ENCODE assay signal across 8 cellular contexts in the genomic region with DNA sequence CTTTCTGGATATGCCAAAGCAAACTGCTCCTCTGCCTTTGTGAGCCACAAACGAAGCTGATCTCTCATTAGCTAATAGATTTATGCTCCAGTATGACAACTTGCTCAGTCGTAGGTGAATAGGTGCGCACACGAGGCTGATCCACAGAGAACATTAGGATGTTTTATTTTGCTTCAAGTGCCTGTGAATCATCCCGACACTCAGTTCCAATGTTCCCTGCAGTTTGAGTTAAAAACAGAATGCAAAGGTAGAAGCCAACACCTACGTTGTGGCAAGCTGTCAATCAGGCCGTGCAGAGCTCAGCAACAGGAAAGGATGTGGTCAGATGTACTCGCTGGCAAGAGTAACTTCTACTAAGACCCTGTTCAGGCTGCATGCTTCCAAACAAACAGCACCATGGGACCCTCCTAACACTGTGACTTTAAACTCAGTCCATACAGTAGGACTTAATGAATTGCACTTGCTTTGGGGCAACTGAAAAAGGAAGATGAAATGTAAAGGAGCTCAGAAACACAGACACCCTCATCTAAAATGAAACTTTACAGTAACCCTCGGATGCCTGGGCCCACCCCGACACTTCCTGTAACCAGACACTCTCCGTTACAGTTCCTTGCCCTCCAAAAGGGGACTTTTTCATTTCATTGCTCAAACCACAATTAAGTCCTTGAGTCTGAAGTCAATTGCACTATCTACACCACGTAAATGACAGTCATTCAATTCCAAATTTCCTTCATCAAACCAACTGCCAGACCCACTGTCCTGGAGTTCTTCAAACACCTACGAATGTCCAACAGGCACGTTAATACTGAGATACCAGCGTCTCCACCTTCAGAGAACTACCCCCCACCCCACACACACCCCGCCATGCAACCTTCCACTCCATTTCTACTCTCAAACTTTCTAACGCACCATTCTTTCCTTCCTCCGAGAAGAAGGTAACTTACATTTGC. TPM values are rescaled to one million over a fixed set of nuclear protein-coding genes. Genes with fewer than 3 reads are reported as not detected.
DNase-seq lines count a peak whose midpoint lies in the region; ATAC-seq, FAIRE-seq and TF ChIP-seq lines count a peak whose summit lies in the region.

No MANE protein-coding gene starts in this region.

- no peak overlapping the region for H3K27ac ChIP-seq in SK-N-MC
- peak overlapping the region; percentile 78 to 89 (median 86) for H3K27ac ChIP-seq in transverse colon

- no peaks in the 10 kb centered on the region for H3K9me3 ChIP-seq in SK-N-MC (ENCODE audit: low read depth, low read length)
- H3K9me3 ChIP-seq in mucosa of descending colon: no peaks in the 10 kb centered on the region
- H3K9me3 ChIP-seq in transverse colon: no peaks in the 10 kb centered on the region

- TF ChIP-seq EP300 in transverse colon (IDR thresholded peaks at IDR 0.05; ENCODE audit: low read depth): no peak

- H3K9ac ChIP-seq in SK-N-MC (ENCODE audit: insufficient read length): peak overlapping the region; percentile 63

- TF ChIP-seq POLR2A in transverse colon (IDR thresholded peaks at IDR 0.05): no peak

- peaks cover 22% of the 10 kb centered on the region for H3K36me3 ChIP-seq in SK-N-MC (ENCODE audit: insufficient read depth, low read length)
- no peaks in the 10 kb centered on the region for H3K36me3 ChIP-seq in bronchial epithelial cell (ENCODE audit: control insufficient read depth, insufficient read depth, low read length)
- H3K36me3 ChIP-seq in mucosa of descending colon (ENCODE audit: low read depth): no peaks in the 10 kb centered on the region
- no peaks in the 10 kb centered on the region for H3K36me3 ChIP-seq in transverse colon

- DNase-seq in DMS53 (lab: John Stamatoyannopoulos, UW) (peak; percentile 67), SK-N-MC (ENCODE audit: low read depth, low spot score) (no peak), bronchial epithelial cell (ENCODE audit: low read depth) (peak; percentile 88), mucosa of descending colon (peak in 1 of 3 donors; percentile 51), transverse colon (peak; percentile 67), ecto neural progenitor cell (ENCODE audit: low spot score) (no peak)

- no peaks in the 10 kb centered on the region for H3K27me3 ChIP-seq in bronchial epithelial cell (ENCODE audit: control insufficient read depth, insufficient read depth, low read length)
- H3K27me3 ChIP-seq in transverse colon: no peaks in the 10 kb centered on the region

- in situ Hi-C loops in transverse colon (cut with MboI; ENCODE audit: low pct_ligation_motif_present in 1 of 4, low pct_unique_long_range_greater_than_20kb in 1 of 4, low sequenced_read_pairs in 3 of 4): loop anchor here in 1 of 4 donors (25.0 kb wide), 1 partner anchor 104 kb away; no protein-coding TSS in a partner anchor

- WGBS in transverse colon (ENCODE audit: low coverage in 1 of 2), 2 donors: 28 to 51% methylated on average over 15 to 18 of the region's 18 CpGs

- FAIRE-seq in bronchial epithelial cell (lab: Jason Lieb, UNC): peak; percentile 28

- peak; percentile 45 for ATAC-seq in GM19397 (IDR thresholded peaks at IDR 0.05; ENCODE audit: unreplicated experiment)
- ATAC-seq in HG03442 (IDR thresholded peaks at IDR 0.05; ENCODE audit: unreplicated experiment): peak; percentile 45
- ATAC-seq in mucosa of descending colon: peak; percentile 45

- no peak for TF ChIP-seq CTCF in bronchial epithelial cell (IDR thresholded peaks at IDR 0.05; ENCODE audit: insufficient read depth, low read length, severe bottlenecking)
- no peak for TF ChIP-seq CTCF in mucosa of descending colon (IDR thresholded peaks at IDR 0.05)
- no peak for TF ChIP-seq CTCF in transverse colon (IDR thresholded peaks at IDR 0.05)

- H3K4me3 ChIP-seq in SK-N-MC (peak overlapping the region; percentile 94), bronchial epithelial cell (ENCODE audit: low read depth, low read length) (peak overlapping the region; percentile 68), mucosa of descending colon (peak overlapping the region; percentile 71), transverse colon (peak overlapping the region in 3 of 4 donors; percentile 71 to 85 (median 82))

- H3K4me1 ChIP-seq in mucosa of descending colon (ENCODE audit: low read depth) (peaks cover 30% of the 10 kb centered on the region), transverse colon (peaks cover 7 to 44% (median 28%) of the 10 kb centered on the region in 4 donors)

- intact Hi-C loops in mucosa of descending colon (cut with DNase I, micrococcal nuclease): loop anchor here (5.0 kb wide), 1 partner anchor 94 kb away; no protein-coding TSS in a partner anchor
- intact Hi-C loops in transverse colon (cut with DNase I; ENCODE audit: low total_unique reads): loop anchor here (5.0 kb wide), 1 partner anchor 94 kb away; no protein-coding TSS in a partner anchor

RNA-seq across cellular contexts. Expression of gene CCDC88C, which starts 1.6 kb away (rescaled TPM):
- 20.4 and 21.3 TPM in 2 replicates for total RNA-seq in bronchial epithelial cell
- 10 to 100 TPM; 30.1 to 62.1 (median 56.6) TPM for total RNA-seq in mucosa of descending colon
- total RNA-seq in transverse colon: 100 to 1,000 TPM in 1 of 4 donors, 10 to 100 TPM in 3; 29.5 to 171 (median 60.3) TPM

Comparison
In these comparisons a context has a peak if more than half of its experiments do, and no peak if none do; other contexts are left out.
1. DNase-seq: peak in DMS53 (single experiment), bronchial epithelial cell (single experiment) and transverse colon (single experiment); none in SK-N-MC (single experiment) and ecto neural progenitor cell (single experiment).
2. Peak in every context shown above with its lines, with median percentiles within 50 percentile points of each other: ATAC-seq and H3K4me3 ChIP-seq.